ENCODE assay signal across 8 cellular contexts in genomic region chr6:53492860-53493634, GRCh38. TPM values are rescaled to one million over a fixed set of nuclear protein-coding genes. Genes with fewer than 3 reads are reported as not detected.
DNase-seq lines count a peak whose midpoint lies in the region; ATAC-seq, FAIRE-seq and TF ChIP-seq lines count a peak whose summit lies in the region.

No MANE protein-coding gene starts in this region.

- H3K27ac ChIP-seq in CD4-positive, alpha-beta memory T cell (ENCODE audit: low read depth, low read length): no peak overlapping the region
- no peak overlapping the region for H3K27ac ChIP-seq in parathyroid adenoma

- FAIRE-seq in frontal cortex (lab: Jason Lieb, UNC): peak; percentile 95

- no peak overlapping the region for H2AFZ ChIP-seq in parathyroid adenoma

- no peak overlapping the region for H3K4me3 Mint-ChIP-seq in CD4-positive, alpha-beta memory T cell
- peak overlapping the region; percentile 31 for H3K4me3 Mint-ChIP-seq in activated T-cell treated with anti-CD3 and anti-CD28 coated beads, Interleukin-2, amount 50 U/mL, for 24 hours

- no peaks in the 10 kb centered on the region for H3K4me1 ChIP-seq in CD4-positive, alpha-beta memory T cell (ENCODE audit: insufficient read depth, low read length)
- H3K4me1 ChIP-seq in parathyroid adenoma: no peaks in the 10 kb centered on the region

- H3K4me2 ChIP-seq in parathyroid adenoma (ENCODE audit: low read length): peak overlapping the region; percentile 37

- peak; percentile 85 for TF ChIP-seq CTCF in parathyroid adenoma (IDR thresholded peaks at IDR 0.05)

- ATAC-seq in HG03135 (IDR thresholded peaks at IDR 0.05; ENCODE audit: unreplicated experiment) (no peak), HG02852 (IDR thresholded peaks at IDR 0.05; ENCODE audit: unreplicated experiment) (no peak)

- no peak overlapping the region for H3K4me3 ChIP-seq in CD4-positive, alpha-beta memory T cell (ENCODE audit: low read length in 2 of 2)
- H3K4me3 ChIP-seq in H7 (ENCODE audit: insufficient read depth, low read depth, low read length) (no peak overlapping the region), parathyroid adenoma (ENCODE audit: low read depth, low read length) (no peak overlapping the region)

- H3K27me3 ChIP-seq in CD4-positive, alpha-beta memory T cell (ENCODE audit: insufficient read depth, low read length): no peaks in the 10 kb centered on the region
- H3K27me3 ChIP-seq in H7 (ENCODE audit: control insufficient read depth, insufficient read depth, low read length) (no peaks in the 10 kb centered on the region), parathyroid adenoma (ENCODE audit: control insufficient read depth, insufficient read depth, low read length) (no peaks in the 10 kb centered on the region)

- H3K27ac Mint-ChIP-seq in CD4-positive, alpha-beta memory T cell: peak overlapping the region in 1 of 7 donors; percentile 13
- H3K27ac Mint-ChIP-seq in activated T-cell treated with anti-CD3 and anti-CD28 coated beads, Interleukin-2, amount 50 U/mL, for 24 hours: peak overlapping the region; percentile 89

- H3K36me3 Mint-ChIP-seq in CD4-positive, alpha-beta memory T cell: peaks cover 2% of the 10 kb centered on the region in 2 donors
- peaks cover 11% of the 10 kb centered on the region for H3K36me3 Mint-ChIP-seq in activated T-cell treated with anti-CD3 and anti-CD28 coated beads, Interleukin-2, amount 50 U/mL, for 24 hours (ENCODE audit: low read depth)

- no peaks in the 10 kb centered on the region for H3K79me2 ChIP-seq in parathyroid adenoma

- no peaks in the 10 kb centered on the region for H3K9me3 ChIP-seq in CD4-positive, alpha-beta memory T cell (ENCODE audit: control insufficient read depth in 1 of 2, low read length in 2 of 2)
- H3K9me3 ChIP-seq in parathyroid adenoma (ENCODE audit: control insufficient read depth, low read length): no peaks in the 10 kb centered on the region

- no peaks in the 10 kb centered on the region for H3K9me3 Mint-ChIP-seq in CD4-positive, alpha-beta memory T cell
- no peaks in the 10 kb centered on the region for H3K9me3 Mint-ChIP-seq in activated T-cell treated with anti-CD3 and anti-CD28 coated beads, Interleukin-2, amount 50 U/mL, for 24 hours

- no peak overlapping the region for H3K9ac ChIP-seq in parathyroid adenoma

- intact Hi-C loops in CD4-positive, alpha-beta memory T cell (cut with micrococcal nuclease): loop anchor here (1.0 to 5.0 kb wide), 5 partner anchors 54 to 235 kb away; partner anchors contain the start of gene GCLC

- peaks cover 0 to 3% (median 1%) of the 10 kb centered on the region in 4 donors for H3K4me1 Mint-ChIP-seq in CD4-positive, alpha-beta memory T cell
- H3K4me1 Mint-ChIP-seq in activated T-cell treated with anti-CD3 and anti-CD28 coated beads, Interleukin-2, amount 50 U/mL, for 24 hours (ENCODE audit: low read depth): peaks cover 27% of the 10 kb centered on the region

- H3K27me3 Mint-ChIP-seq in CD4-positive, alpha-beta memory T cell: peaks cover 5 to 6% of the 10 kb centered on the region in 2 donors
- H3K27me3 Mint-ChIP-seq in activated T-cell treated with anti-CD3 and anti-CD28 coated beads, Interleukin-2, amount 50 U/mL, for 24 hours: peaks cover 23% of the 10 kb centered on the region

- H3K36me3 ChIP-seq in CD4-positive, alpha-beta memory T cell (ENCODE audit: insufficient read depth, low read length): no peaks in the 10 kb centered on the region
- no peaks in the 10 kb centered on the region; the same call in 1 of the 2 replicates for H3K36me3 ChIP-seq in H7 (replicated peaks; ENCODE audit: control insufficient read depth, insufficient read depth, low read length)
- H3K36me3 ChIP-seq in parathyroid adenoma (ENCODE audit: control insufficient read depth, insufficient read depth, low read length): no peaks in the 10 kb centered on the region

- DNase-seq in CD4-positive, alpha-beta memory T cell: peak in 4 of 5 donors; percentile 52 to 55 (median 53)
- peak; percentile 15 for DNase-seq in H7
- peak; percentile 51 for DNase-seq in NCI-H446 treated with DMSO at 0.1 percent for 48 hours (lab: John Stamatoyannopoulos, UW)
- peak; percentile 66 for DNase-seq in activated T-cell treated with anti-CD3 and anti-CD28 coated beads, Interleukin-2, amount 50 U/mL, for 24 hours
- peak; percentile 8 to 18 for DNase-seq in frontal cortex (ENCODE audit: low spot score in 2 of 2)

- CTCF ChIA-PET in CD4-positive, alpha-beta memory T cell (lab: Charles Lee; ENCODE audit: partially characterized antibody): interaction anchor here (0.7 to 9.8 kb wide), 37 partner anchors 8 to 379 kb away, joined by 3 to 385 read pairs (median 4); partner anchors contain the start of gene GCLC

- POLR2A ChIA-PET in CD4-positive, alpha-beta memory T cell (lab: Charles Lee; ENCODE audit: partially characterized antibody): interaction anchor here (1.4 to 2.8 kb wide), 2 partner anchors 154 to 158 kb away, joined by 4 to 14 read pairs; no protein-coding TSS in a partner anchor

RNA-seq across cellular contexts. Expression of gene GCLC, which starts 51.9 kb away (rescaled TPM):
- total RNA-seq in CD4-positive, alpha-beta memory T cell: 10 to 100 TPM; 39.6 to 40.9 TPM
- polyA plus RNA-seq in CD4-positive, alpha-beta memory T cell: 10 to 100 TPM in 1 of 2 donors, 1 to 10 TPM in 1; 8.8 to 10.5 TPM
- 37.4 and 39.8 TPM in 2 replicates for total RNA-seq in H7 (2014; rRNA removed; shearing (Covaris generic))
- 15.9 TPM for total RNA-seq in frontal cortex

Comparison
In these comparisons a context has a peak if more than half of its experiments do, and no peak if none do; other contexts are left out.
1. DNase-seq: peak in every context shown above with its lines; median percentile 66 in activated T-cell treated with anti-CD3 and anti-CD28 coated beads, Interleukin-2, amount 50 U/mL, for 24 hours; 53 in CD4-positive, alpha-beta memory T cell; 51 in NCI-H446 treated with DMSO at 0.1 percent for 48 hours; 15 in H7; 13 in frontal cortex.